10 cellular contexts compared by ENCODE assay signal in genomic region chr5:172172912-172173591, GRCh38. TPM values are rescaled to one million over a fixed set of nuclear protein-coding genes. Genes with fewer than 3 reads are reported as not detected.
DNase-seq lines count a peak whose midpoint lies in the region; ATAC-seq and TF ChIP-seq lines count a peak whose summit lies in the region.
"Had no signal": no experiment of that assay in that cellular context is flagged by ENCODE, and none has a peak within 500 bp of the region (broad histone marks: within the 10 kb centered on the region; RNA-seq: fewer than 3 reads in every experiment).

No MANE protein-coding gene starts in this region.

- H4K20me1 ChIP-seq in GM23248 (ENCODE audit: insufficient read depth), result peaks cover 6% of the 10 kb centered on the region; the same call in 1 of the 2 replicates

- no peak overlapping the region for H2AFZ ChIP-seq in GM23248

- no peaks in the 10 kb centered on the region for H3K9me3 ChIP-seq in GM23248 (ENCODE audit: low read depth)
- H3K9me3 ChIP-seq in heart left ventricle, result no peaks in the 10 kb centered on the region
- H3K9me3 ChIP-seq in gastroesophageal sphincter, result no peaks in the 10 kb centered on the region

- H3K4me2 ChIP-seq in GM23248 (ENCODE audit: unreplicated experiment), result no peak overlapping the region

- peak overlapping the region; percentile 43; the same call in 1 of the 2 replicates for H3K27ac ChIP-seq in GM23248
- peak overlapping the region in 11 of 12 donors; percentile 31 to 93 (median 68) for H3K27ac ChIP-seq in heart left ventricle
- H3K27ac ChIP-seq in gastroesophageal sphincter, result peak overlapping the region in 1 of 4 donors; percentile 7

- CTCF ChIA-PET in WTC11 (lab: Charles Lee), result interaction anchor here (1.1 to 2.6 kb wide), 5 partner anchors 11 to 113 kb away, joined by 3 to 37 read pairs (median 4); partner anchors contain the start of gene STK10

- H3K4me3 ChIP-seq in GM23248, result no peak overlapping the region
- H3K4me3 ChIP-seq in heart left ventricle, result no peak overlapping the region
- H3K4me3 ChIP-seq in gastroesophageal sphincter, result no peak overlapping the region

- no peak for TF ChIP-seq POLR2A in heart left ventricle (IDR thresholded peaks at IDR 0.05)
- no peak for TF ChIP-seq POLR2A in GM18505 (IDR thresholded peaks at IDR 0.05; ENCODE audit: borderline replicate concordance, extremely low read depth, insufficient read depth, insufficient read length)
- TF ChIP-seq POLR2A in gastroesophageal sphincter (IDR thresholded peaks at IDR 0.05), result no peak

- POLR2A ChIA-PET in WTC11 (lab: Charles Lee), result interaction anchor here (2.2 kb wide), 1 partner anchor 15 kb away, joined by 12 read pairs; the partner anchor contains the start of gene STK10

- no peak for TF ChIP-seq EP300 in gastroesophageal sphincter (IDR thresholded peaks at IDR 0.05)

- H3K4me3 Mint-ChIP-seq in WTC11, result no peak overlapping the region

- DNase-seq in GM23248, result peak; percentile 40
- no peak for DNase-seq in WTC11 (ENCODE audit: low spot score)
- DNase-seq in heart left ventricle, result peak in 4 of 5 donors; percentile 39 to 84 (median 76)
- peak in 8 of 10 donors; percentile 20 to 90 (median 50) for DNase-seq in posterior cingulate gyrus
- DNase-seq in NCI-H1417 (lab: John Stamatoyannopoulos, UW), result no peak
- no peak for DNase-seq in left colon

- H3K4me1 Mint-ChIP-seq in WTC11, result peaks cover 21% of the 10 kb centered on the region

- peaks cover 100% of the 10 kb centered on the region for H3K79me2 ChIP-seq in GM23248 (ENCODE audit: insufficient read depth)

- no peaks in the 10 kb centered on the region for H3F3A ChIP-seq in GM23248 (ENCODE audit: insufficient read depth)

- TF ChIP-seq CTCF in WTC11 (IDR thresholded peaks at IDR 0.05), result no peak
- no peak for TF ChIP-seq CTCF in heart left ventricle (IDR thresholded peaks at IDR 0.05)
- TF ChIP-seq CTCF in gastroesophageal sphincter (IDR thresholded peaks at IDR 0.05), result no peak

- 73 to 75% methylated on average over 11 to 12 of the region's 12 CpGs for WGBS in GM23248 (ENCODE audit: low coverage in 1 of 2, low lambda C conversion rate in 2 of 2, missing lambda C conversion rate in 2 of 2), 2 experiments
- WGBS in heart left ventricle, 4 donors, result 72 to 81% (median 75%) methylated on average over 12 of the region's 12 CpGs
- WGBS in gastroesophageal sphincter (ENCODE audit: low coverage in 1 of 2), 2 donors, result 80 to 85% methylated on average over 4 of the region's 12 CpGs

- H3K27me3 Mint-ChIP-seq in WTC11 (ENCODE audit: low read depth), result no peaks in the 10 kb centered on the region

- H3K9me3 Mint-ChIP-seq in WTC11, result no peaks in the 10 kb centered on the region

- no peak overlapping the region for H3K9ac ChIP-seq in GM23248

- H3K36me3 Mint-ChIP-seq in WTC11, result no peaks in the 10 kb centered on the region

- H3K36me3 ChIP-seq in GM23248 (ENCODE audit: low read depth) (no peaks in the 10 kb centered on the region), heart left ventricle (peaks cover 0 to 15% (median 0%) of the 10 kb centered on the region in 9 donors), gastroesophageal sphincter (no peaks in the 10 kb centered on the region)

- in situ Hi-C loops in GM23248 (cut with MboI), result no loop called here

- no peak for ATAC-seq in WTC11
- peak; percentile 49 to 76 (median 73) for ATAC-seq in heart left ventricle
- ATAC-seq in left colon, result no peak
- no peak for ATAC-seq in GM18505 (IDR thresholded peaks at IDR 0.05; ENCODE audit: unreplicated experiment)
- ATAC-seq in gastroesophageal sphincter, result no peak

- H3K4me1 ChIP-seq in GM23248 (ENCODE audit: insufficient read depth) (no peaks in the 10 kb centered on the region), heart left ventricle (peaks cover 9 to 96% (median 38%) of the 10 kb centered on the region in 12 donors), gastroesophageal sphincter (peaks cover 0 to 43% (median 11%) of the 10 kb centered on the region in 3 donors)

- no peaks in the 10 kb centered on the region for H3K27me3 ChIP-seq in GM23248 (replicated peaks; ENCODE audit: insufficient read depth)
- H3K27me3 ChIP-seq in heart left ventricle, result no peaks in the 10 kb centered on the region
- no peaks in the 10 kb centered on the region for H3K27me3 ChIP-seq in gastroesophageal sphincter

- intact Hi-C loops in heart left ventricle (cut with DNase I) (no loop called here), posterior cingulate gyrus (cut with DNase I) (no loop called here), left colon (cut with DNase I, micrococcal nuclease) (no loop called here)

- H3K9me2 ChIP-seq in GM23248 (ENCODE audit: insufficient read depth), result no peaks in the 10 kb centered on the region

- H3K27ac Mint-ChIP-seq in WTC11, result peak overlapping the region; percentile 54

TF ChIP-seq in WTC11, 78 proteins besides CTCF, POLR2A, EP300 and RAD21 (continues in another document):
- TF ChIP-seq OVOL2 (CRISPR knock-in tag; IDR thresholded peaks at IDR 0.05; ENCODE audit: borderline replicate concordance) (no peak), ATF2 (CRISPR knock-in tag; IDR thresholded peaks at IDR 0.05; ENCODE audit: borderline replicate concordance, low read depth) (no peak), FOXJ3 (CRISPR knock-in tag; IDR thresholded peaks at IDR 0.05; ENCODE audit: borderline replicate concordance) (no peak), FOXP4 (CRISPR knock-in tag; IDR thresholded peaks at IDR 0.05) (no peak), ARID4B (CRISPR knock-in tag; IDR thresholded peaks at IDR 0.05; ENCODE audit: borderline replicate concordance) (no peak)

RNA-seq across cellular contexts. Expression of gene STK10, which starts 15.0 kb away (rescaled TPM):
- total RNA-seq in GM23248 (2014; rRNA removed; shearing (Covaris generic)), result 21.8 and 28.9 TPM in 2 replicates
- polyA plus RNA-seq in GM23248 (2016; fragmentation: Nextera tagmentation; extraction: Ambion mirVana) (19.3 and 21.2 TPM in 2 replicates), heart left ventricle (10 to 100 TPM in 1 of 2 donors, 1 to 10 TPM in 1; 5.7 to 10.2 TPM)
- total RNA-seq in WTC11 (2021) (13.1 to 20.5 TPM (median 15.0 TPM) in 3 replicates), heart left ventricle (10 to 100 TPM in 5 of 9 donors, 1 to 10 TPM in 4; 5.5 to 52.9 (median 10.3) TPM), left colon (10 to 100 TPM; 32.6 to 35.7 TPM), gastroesophageal sphincter (10 to 100 TPM; 14.1 to 30.4 (median 19.4) TPM)

RNA-seq across cellular contexts. Expression of gene EFCAB9, which starts 20.9 kb away (rescaled TPM):
- total RNA-seq in GM23248 (2014; rRNA removed; shearing (Covaris generic)), result not detected in 2 replicates
- polyA plus RNA-seq in GM23248 (2016; fragmentation: Nextera tagmentation; extraction: Ambion mirVana) (not detected in 2 replicates), heart left ventricle (not detected)
- total RNA-seq in WTC11 (2021) (not detected in 3 replicates), heart left ventricle (not detected), left colon (not detected), gastroesophageal sphincter (not detected)
- total RNA-seq: bronchial epithelial cell, glomerular endothelial cell had no signal

Comparison
In these comparisons a context has a peak if more than half of its experiments do, and no peak if none do; other contexts are left out.
1. DNase-seq: peak in GM23248 (single experiment), heart left ventricle (4 of 5) and posterior cingulate gyrus (8 of 10); none in WTC11 (single experiment), NCI-H1417 (0 of 3) and left colon (0 of 2).
2. ATAC-seq: peak in heart left ventricle (4 of 4); none in WTC11 (single experiment), left colon (single experiment), GM18505 (single experiment) and gastroesophageal sphincter (single experiment).